ENCODE assay signal across 9 cellular contexts in genomic region chr2:158967114-158967730, GRCh38. TPM values are rescaled to one million over a fixed set of nuclear protein-coding genes. Genes with fewer than 3 reads are reported as not detected.
A peak's percentile ranks its signal among the peaks of the same experiment; 100 is the strongest.
DNase-seq lines count a peak whose midpoint lies in the region; ATAC-seq and TF ChIP-seq lines count a peak whose summit lies in the region.
"Had no signal": no experiment of that assay in that cellular context is flagged by ENCODE, and none has a peak within 500 bp of the region (broad histone marks: within the 10 kb centered on the region; RNA-seq: fewer than 3 reads in every experiment).

No MANE protein-coding gene starts in this region.

- peaks cover 15% of the 10 kb centered on the region for H3K4me1 Mint-ChIP-seq in activated naive CD8-positive, alpha-beta T cell treated with anti-CD3 and anti-CD28 coated beads, Interleukin-2, amount 10 ng/mL, durations not matched to agents 7 days and 5 days
- peaks cover 8% of the 10 kb centered on the region for H3K4me1 Mint-ChIP-seq in activated naive CD8-positive, alpha-beta T cell treated with anti-CD3 and anti-CD28 coated beads for 36 hours
- H3K4me1 Mint-ChIP-seq in endodermal cell, result peaks cover 32% of the 10 kb centered on the region

- no peaks in the 10 kb centered on the region for H3K36me3 ChIP-seq in endodermal cell (ENCODE audit: control insufficient read depth, insufficient read depth, low read length)
- H3K36me3 ChIP-seq in mesendoderm (ENCODE audit: control insufficient read depth, insufficient read depth, low read length), result no peaks in the 10 kb centered on the region
- H3K36me3 ChIP-seq in aorta (ENCODE audit: control insufficient read depth in 1 of 2, insufficient read depth in 2 of 2, low read length in 1 of 2), result no peaks in the 10 kb centered on the region
- H3K36me3 ChIP-seq: BLaER1 treated with 17β-estradiol and CSF1 and Interleukin-3, amounts not matched to agents 10 nM and 100 nM had no signal

- H3K56ac ChIP-seq in mesendoderm (ENCODE audit: low read length), result peak overlapping the region; percentile 82

- H3K18ac ChIP-seq in mesendoderm (ENCODE audit: low read length), result peak overlapping the region; percentile 95

- peak overlapping the region; percentile 58 for H3K4me3 Mint-ChIP-seq in activated naive CD8-positive, alpha-beta T cell treated with anti-CD3 and anti-CD28 coated beads, Interleukin-2, amount 10 ng/mL, durations not matched to agents 7 days and 5 days
- H3K4me3 Mint-ChIP-seq in activated naive CD8-positive, alpha-beta T cell treated with anti-CD3 and anti-CD28 coated beads for 36 hours, result no peak overlapping the region
- peak overlapping the region; percentile 80 for H3K4me3 Mint-ChIP-seq in endodermal cell

- ATAC-seq in activated naive CD8-positive, alpha-beta T cell treated with anti-CD3 and anti-CD28 coated beads, Interleukin-2, amount 10 ng/mL, durations not matched to agents 7 days and 5 days (ENCODE audit: low read depth), result no peak
- peak; percentile 23 for ATAC-seq in aorta (ENCODE audit: low FRiP score)
- ATAC-seq in GM19463 (IDR thresholded peaks at IDR 0.05; ENCODE audit: unreplicated experiment), result no peak
- no peak for ATAC-seq in GM19324 (IDR thresholded peaks at IDR 0.05; ENCODE audit: low FRiP score, unreplicated experiment)

- H3K79me1 ChIP-seq in mesendoderm (ENCODE audit: low read length), result no peaks in the 10 kb centered on the region

- H3K36me3 Mint-ChIP-seq in activated naive CD8-positive, alpha-beta T cell treated with anti-CD3 and anti-CD28 coated beads, Interleukin-2, amount 10 ng/mL, durations not matched to agents 7 days and 5 days, result no peaks in the 10 kb centered on the region
- H3K36me3 Mint-ChIP-seq in activated naive CD8-positive, alpha-beta T cell treated with anti-CD3 and anti-CD28 coated beads for 36 hours, result no peaks in the 10 kb centered on the region
- no peaks in the 10 kb centered on the region for H3K36me3 Mint-ChIP-seq in endodermal cell (ENCODE audit: low read depth)

- H3K9ac ChIP-seq in endodermal cell (ENCODE audit: extremely low read depth, low read length, poor library complexity, severe bottlenecking) (peak overlapping the region; percentile 67), mesendoderm (ENCODE audit: low read length) (peak overlapping the region; percentile 77)

- H3K4me2 ChIP-seq in mesendoderm (ENCODE audit: low read length), result peak overlapping the region; percentile 73

- no peak for DNase-seq in activated naive CD8-positive, alpha-beta T cell treated with anti-CD3 and anti-CD28 coated beads, Interleukin-2, amount 10 ng/mL, durations not matched to agents 7 days and 5 days
- no peak for DNase-seq in activated naive CD8-positive, alpha-beta T cell treated with anti-CD3 and anti-CD28 coated beads for 36 hours
- DNase-seq in endodermal cell, result no peak
- DNase-seq in mesendoderm, result peak; percentile 71
- no peak for DNase-seq in aorta
- no peak for DNase-seq in cortex of kidney (lab: John Stamatoyannopoulos, UW)

- H2BK15ac ChIP-seq in mesendoderm (replicated peaks; ENCODE audit: low read depth), result peak overlapping the region; percentile 92

- H4K8ac ChIP-seq in mesendoderm (ENCODE audit: low read depth, low read length), result no peak overlapping the region

- peaks cover 71% of the 10 kb centered on the region for H3K27me3 Mint-ChIP-seq in activated naive CD8-positive, alpha-beta T cell treated with anti-CD3 and anti-CD28 coated beads, Interleukin-2, amount 10 ng/mL, durations not matched to agents 7 days and 5 days
- peaks cover 53% of the 10 kb centered on the region for H3K27me3 Mint-ChIP-seq in activated naive CD8-positive, alpha-beta T cell treated with anti-CD3 and anti-CD28 coated beads for 36 hours
- peaks cover 80% of the 10 kb centered on the region for H3K27me3 Mint-ChIP-seq in endodermal cell (ENCODE audit: insufficient read depth)

- H3K9me3 Mint-ChIP-seq in activated naive CD8-positive, alpha-beta T cell treated with anti-CD3 and anti-CD28 coated beads, Interleukin-2, amount 10 ng/mL, durations not matched to agents 7 days and 5 days, result no peaks in the 10 kb centered on the region
- H3K9me3 Mint-ChIP-seq in activated naive CD8-positive, alpha-beta T cell treated with anti-CD3 and anti-CD28 coated beads for 36 hours, result no peaks in the 10 kb centered on the region
- no peaks in the 10 kb centered on the region for H3K9me3 Mint-ChIP-seq in endodermal cell

- intact Hi-C loops in aorta (cut with DNase I), result loop anchor here (1.0 to 5.0 kb wide), 3 partner anchors 12 to 150 kb away; no protein-coding TSS in a partner anchor

- H3K27ac ChIP-seq in endodermal cell (ENCODE audit: low read depth, low read length) (peak overlapping the region; percentile 85), mesendoderm (ENCODE audit: low read depth, low read length) (no peak overlapping the region), aorta (ENCODE audit: low read depth in 1 of 2, low read length in 2 of 2) (peak overlapping the region in 1 of 2 donors; percentile 9)
- H3K27ac ChIP-seq: BLaER1 treated with 17β-estradiol and CSF1 and Interleukin-3, amounts not matched to agents 10 nM and 100 nM had no signal

- no peaks in the 10 kb centered on the region for H3K79me2 ChIP-seq in mesendoderm (ENCODE audit: control insufficient read depth, insufficient read depth, low read length)

- H4K5ac ChIP-seq in mesendoderm (ENCODE audit: low read length), result no peak overlapping the region

- H3K4me1 ChIP-seq in endodermal cell (ENCODE audit: control insufficient read depth, insufficient read depth, low read length) (peaks cover 14% of the 10 kb centered on the region), mesendoderm (ENCODE audit: control insufficient read depth, low read depth, low read length) (no peaks in the 10 kb centered on the region), aorta (ENCODE audit: control insufficient read depth in 1 of 2, insufficient read depth in 2 of 2, low read length in 2 of 2) (no peaks in the 10 kb centered on the region)

- H3K27me3 ChIP-seq in endodermal cell (ENCODE audit: control insufficient read depth, insufficient read depth, low read length, poor library complexity, severe bottlenecking) (peaks cover 55% of the 10 kb centered on the region), mesendoderm (ENCODE audit: insufficient read depth, low read length, poor library complexity) (no peaks in the 10 kb centered on the region), aorta (ENCODE audit: control insufficient read depth in 1 of 2, insufficient read depth in 2 of 2, low read length in 1 of 2) (no peaks in the 10 kb centered on the region)

- no peak overlapping the region for H3K4ac ChIP-seq in mesendoderm (ENCODE audit: low read depth, low read length)

- 31 to 44% methylated on average over 7 to 12 of the region's 12 CpGs for WGBS in endodermal cell (ENCODE audit: insufficient coverage in 1 of 2, insufficient read length in 1 of 2), 2 experiments
- WGBS in mesendoderm (ENCODE audit: extremely low coverage, insufficient coverage, low lambda C conversion rate), result no CpG with 5 or more reads among the region's 12 CpGs
- WGBS in aorta, 2 donors, result 45 to 48% methylated on average over 12 of the region's 12 CpGs

- no peak overlapping the region for H2AK5ac ChIP-seq in mesendoderm (ENCODE audit: low read length)

- H3K4me3 ChIP-seq in endodermal cell (ENCODE audit: low read length), result peak overlapping the region; percentile 88
- no peak overlapping the region for H3K4me3 ChIP-seq in mesendoderm (ENCODE audit: low read length)
- H3K4me3 ChIP-seq in aorta (ENCODE audit: low read length in 2 of 2), result no peak overlapping the region

- H3K27ac Mint-ChIP-seq in activated naive CD8-positive, alpha-beta T cell treated with anti-CD3 and anti-CD28 coated beads, Interleukin-2, amount 10 ng/mL, durations not matched to agents 7 days and 5 days, result no peak overlapping the region
- no peak overlapping the region for H3K27ac Mint-ChIP-seq in activated naive CD8-positive, alpha-beta T cell treated with anti-CD3 and anti-CD28 coated beads for 36 hours
- H3K27ac Mint-ChIP-seq in endodermal cell, result no peak overlapping the region

- no peak overlapping the region for H2BK120ac ChIP-seq in mesendoderm (ENCODE audit: low read depth, low read length)

- no peak overlapping the region for H3K23ac ChIP-seq in mesendoderm (ENCODE audit: low read length)

- H2BK5ac ChIP-seq in mesendoderm (ENCODE audit: low read length), result no peak overlapping the region

- POLR2A ChIA-PET in activated naive CD8-positive, alpha-beta T cell treated with anti-CD3 and anti-CD28 coated beads, Interleukin-2, amount 10 ng/mL, durations not matched to agents 7 days and 5 days (lab: Charles Lee), result no interaction called here

- no peaks in the 10 kb centered on the region for H3K9me3 ChIP-seq in endodermal cell (ENCODE audit: control insufficient read depth, low read length)
- no peaks in the 10 kb centered on the region for H3K9me3 ChIP-seq in aorta (ENCODE audit: control insufficient read depth, low read length)
- H3K9me3 ChIP-seq: BLaER1 treated with 17β-estradiol and CSF1 and Interleukin-3, amounts not matched to agents 10 nM and 100 nM had no signal

- TF ChIP-seq CTCF in endodermal cell (conservative IDR thresholded peaks at IDR 0.05), result no peak

RNA-seq across cellular contexts. Expression of gene TANC1, which starts 1.2 kb away (rescaled TPM):
- total RNA-seq in activated naive CD8-positive, alpha-beta T cell treated with anti-CD3 and anti-CD28 coated beads, Interleukin-2, amount 10 ng/mL, durations not matched to agents 7 days and 5 days, result under 1 TPM; 0.31 to 0.33 TPM
- 1 to 10 TPM in 1 of 2 experiments, under 1 TPM in 1; 0.97 to 1.0 TPM for total RNA-seq in activated naive CD8-positive, alpha-beta T cell treated with anti-CD3 and anti-CD28 coated beads for 36 hours
- total RNA-seq in endodermal cell (1 to 10 TPM; 2.9 to 9.5 TPM), aorta (10 to 100 TPM; 56.9 to 58.3 TPM)
- 15.0 TPM for polyA plus RNA-seq in endodermal cell (2013, experiment 1 of 2)
- polyA plus RNA-seq in endodermal cell (2013, experiment 2 of 2), result 15.6 TPM
- polyA plus RNA-seq in mesendoderm (2013, experiment 1 of 2), result 2.6 TPM
- 2.8 TPM for polyA plus RNA-seq in mesendoderm (2013, experiment 2 of 2)
- polyA plus RNA-seq in aorta, result 10 to 100 TPM in 1 of 2 donors, 1 to 10 TPM in 1; 7.8 to 39.2 TPM

Comparison
In these comparisons a context has a peak if more than half of its experiments do, and no peak if none do; other contexts are left out.
1. RNA of gene TANC1, which starts 1.2 kb away (total RNA-seq): 56.9 to 58.3 TPM in aorta; 2.9 to 9.5 TPM in endodermal cell, 0.97 to 1.0 TPM in activated naive CD8-positive, alpha-beta T cell treated with anti-CD3 and anti-CD28 coated beads for 36 hours and 0.31 to 0.33 TPM in activated naive CD8-positive, alpha-beta T cell treated with anti-CD3 and anti-CD28 coated beads, Interleukin-2, amount 10 ng/mL, durations not matched to agents 7 days and 5 days; every median in the first group is over 4 times any median in the second.